Comparison of ENCODE assay signal across 20 cellular contexts in genomic region chr12:130948751-130949150, GRCh38. TPM values are rescaled to one million over a fixed set of nuclear protein-coding genes. Genes with fewer than 3 reads are reported as not detected.
"Had no signal": no experiment of that assay in that cellular context is flagged by ENCODE, and none has a peak within 500 bp of the region (broad histone marks: within the 10 kb centered on the region; RNA-seq: fewer than 3 reads in every experiment).

No MANE protein-coding gene starts in this region.

- H3K4me3 Mint-ChIP-seq: activated CD8-positive, alpha-beta T cell treated with anti-CD3 and anti-CD28 coated beads, Interleukin-2, amount 10 ng/mL, durations not matched to agents 7 days and 5 days; activated naive CD8-positive, alpha-beta T cell treated with anti-CD3 and anti-CD28 coated beads, Interleukin-2, amount 10 ng/mL, durations not matched to agents 7 days and 5 days; T-helper 17 cell; WTC11 had no signal

- H3K27me3 ChIP-seq: adrenal gland, Peyer's patch had no signal

- H3K4me1 Mint-ChIP-seq: activated naive CD8-positive, alpha-beta T cell treated with anti-CD3 and anti-CD28 coated beads, Interleukin-2, amount 10 ng/mL, durations not matched to agents 7 days and 5 days had no signal

- H3K36me3 ChIP-seq: adrenal gland, MG63, Peyer's patch had no signal

- H3K27ac Mint-ChIP-seq: activated CD8-positive, alpha-beta T cell treated with anti-CD3 and anti-CD28 coated beads, Interleukin-2, amount 10 ng/mL, durations not matched to agents 7 days and 5 days; activated naive CD8-positive, alpha-beta T cell treated with anti-CD3 and anti-CD28 coated beads, Interleukin-2, amount 10 ng/mL, durations not matched to agents 7 days and 5 days; T-helper 17 cell; WTC11 had no signal

- H3K4me1 ChIP-seq: adrenal gland had no signal

- ATAC-seq: activated CD8-positive, alpha-beta T cell treated with anti-CD3 and anti-CD28 coated beads, Interleukin-2, amount 10 ng/mL, durations not matched to agents 7 days and 5 days; T-helper 17 cell had no signal

- DNase-seq: activated CD4-positive, alpha-beta T cell treated with anti-CD3 and anti-CD28 coated beads for 48 hours; activated CD4-positive, alpha-beta T cell treated with anti-CD3 and anti-CD28 coated beads, Interleukin-2, amount 50 U/mL, for 4 hours; activated CD4-positive, CD25-positive, alpha-beta regulatory T cell treated with anti-CD3 and anti-CD28 coated beads, Interleukin-2, amount 50 U/mL, for 72 hours; activated CD8-positive, alpha-beta memory T cell treated with anti-CD3 and anti-CD28 coated beads, Interleukin-2, amount 50 U/mL, for 48 hours; activated CD8-positive, alpha-beta T cell treated with anti-CD3 and anti-CD28 coated beads, Interleukin-2, amount 10 ng/mL, durations not matched to agents 7 days and 5 days; activated naive CD4-positive, alpha-beta T cell treated with anti-CD3 and anti-CD28 coated beads, Interleukin-2, amount 50 U/mL, for 16 hours; activated naive CD8-positive, alpha-beta T cell treated with anti-CD3 and anti-CD28 coated beads, Interleukin-2, amount 10 ng/mL, durations not matched to agents 7 days and 5 days; activated T-cell treated with anti-CD3 and anti-CD28 coated beads, Interleukin-2, amount 50 U/mL, for 1 hour; adrenal gland; anterior cingulate cortex; MG63; MV-4-11; NCI-H1092 treated with DMSO at 0.1 percent for 48 hours; NCI-H1417 treated with DMSO at 0.1 percent for 48 hours; NCI-H1694 treated with DMSO at 0.1 percent for 48 hours; Peyer's patch; SHP77 treated with DMSO at 0.1 percent for 48 hours; T-helper 17 cell; T-helper 9 cell had no signal

- H3K9me3 ChIP-seq: adrenal gland had no signal

- H3K27ac ChIP-seq: adrenal gland, Peyer's patch had no signal

- H3K4me3 ChIP-seq: adrenal gland, MG63, Peyer's patch had no signal

- H3K36me3 Mint-ChIP-seq: activated naive CD8-positive, alpha-beta T cell treated with anti-CD3 and anti-CD28 coated beads, Interleukin-2, amount 10 ng/mL, durations not matched to agents 7 days and 5 days had no signal

RNA-seq across cellular contexts. Expression of gene ADGRD1, which starts 5.0 kb away (rescaled TPM):
- total RNA-seq: activated CD8-positive, alpha-beta T cell treated with anti-CD3 and anti-CD28 coated beads, Interleukin-2, amount 10 ng/mL, durations not matched to agents 7 days and 5 days; activated naive CD8-positive, alpha-beta T cell treated with anti-CD3 and anti-CD28 coated beads, Interleukin-2, amount 10 ng/mL, durations not matched to agents 7 days and 5 days had no signal
